ENCODE assay signal across 8 cellular contexts in the genomic region with DNA sequence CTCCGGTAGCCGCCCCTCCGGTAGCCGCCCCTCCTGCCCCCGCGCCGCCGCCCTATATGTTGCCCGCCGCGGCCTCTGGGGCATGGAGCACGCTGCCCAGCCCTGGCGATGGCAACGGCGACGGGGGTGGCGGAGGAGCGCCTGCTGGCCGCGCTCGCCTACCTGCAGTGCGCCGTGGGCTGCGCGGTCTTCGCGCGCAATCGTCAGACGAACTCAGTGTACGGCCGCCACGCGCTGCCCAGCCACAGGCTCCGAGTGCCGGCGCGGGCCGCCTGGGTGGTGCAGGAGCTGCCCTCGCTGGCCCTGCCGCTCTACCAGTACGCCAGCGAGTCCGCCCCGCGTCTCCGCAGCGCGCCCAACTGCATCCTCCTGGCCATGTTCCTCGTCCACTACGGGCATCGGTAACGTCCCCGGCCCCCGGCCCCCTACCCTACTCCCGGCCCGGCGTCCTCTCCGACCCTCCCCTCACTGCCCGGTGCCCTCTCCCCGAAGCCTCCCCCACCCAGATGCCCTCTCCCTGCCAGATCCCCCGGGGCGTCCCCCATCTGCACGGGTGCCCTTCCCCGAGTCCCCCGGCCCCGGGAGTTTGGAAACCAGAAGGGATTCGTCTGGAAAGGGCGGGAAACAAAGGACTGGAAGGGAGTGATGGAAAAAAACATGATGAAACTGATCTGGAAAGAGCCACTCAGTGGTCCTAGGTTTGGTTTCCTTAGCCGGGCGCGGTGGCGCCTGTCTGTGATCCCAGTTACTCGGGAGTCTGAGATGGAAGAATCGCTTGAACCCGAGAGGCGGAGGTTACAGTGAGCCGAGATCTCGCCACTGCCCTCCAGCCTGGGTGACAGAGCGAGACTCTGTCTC. TPM values are rescaled to one million over a fixed set of nuclear protein-coding genes. Genes with fewer than 3 reads are reported as not detected.
DNase-seq lines count a peak whose midpoint lies in the region; ATAC-seq and TF ChIP-seq lines count a peak whose summit lies in the region.

No MANE protein-coding gene starts in this region.

- H3K27ac Mint-ChIP-seq in activated naive CD8-positive, alpha-beta T cell = peak overlapping the region; percentile 61

- no peaks in the 10 kb centered on the region for H3K27me3 Mint-ChIP-seq in activated naive CD8-positive, alpha-beta T cell

- DNase-seq in AG04449 (ENCODE audit: low read depth, low spot score) (no peak), GM12864 (ENCODE audit: low read depth) (no peak), NCI-H1694 (lab: John Stamatoyannopoulos, UW) (peak; percentile 13), left cardiac atrium (peak; percentile 65), prostate gland (ENCODE audit: low spot score) (peak; percentile 18)
- DNase-seq in activated effector memory CD4-positive, alpha-beta T cell treated with anti-CD3 and anti-CD28 coated beads, Interleukin-2, amount 50 U/mL, for 16 hours = no peak

- no peaks in the 10 kb centered on the region for H3K9me3 ChIP-seq in prostate gland

- H3K4me1 ChIP-seq in prostate gland (replicated peaks) = peaks cover 7% of the 10 kb centered on the region

- WGBS in prostate gland = 3% methylated on average over 63 of the region's 80 CpGs

- no peaks in the 10 kb centered on the region for H3K9me3 Mint-ChIP-seq in activated naive CD8-positive, alpha-beta T cell (ENCODE audit: low read depth)

- H3K36me3 ChIP-seq in prostate gland = no peaks in the 10 kb centered on the region

- no peak for TF ChIP-seq POLR2A in prostate gland (IDR thresholded peaks at IDR 0.05)

- intact Hi-C loops in left cardiac atrium (cut with DNase I) (loop anchor here in 1 of 2 donors (5.0 kb wide), 2 partner anchors 79 to 114 kb away; a partner anchor contains a TSS), prostate gland (cut with DNase I) (loop anchor here (1.0 to 5.0 kb wide), 4 partner anchors 79 to 1211 kb away; a partner anchor contains a TSS)

- peak overlapping the region; percentile 67 for H3K4me3 ChIP-seq in AG04449 (ENCODE audit: low read depth, low read length)
- peak overlapping the region; percentile 95 for H3K4me3 ChIP-seq in GM12864 (ENCODE audit: low read depth, low read length)
- H3K4me3 ChIP-seq in prostate gland = peak overlapping the region; percentile 68 to 84

- no peak for TF ChIP-seq CTCF in AG04449 (IDR thresholded peaks at IDR 0.05; ENCODE audit: insufficient read depth, low read length, missing control alignments)
- TF ChIP-seq CTCF in GM12864 (IDR thresholded peaks at IDR 0.05; ENCODE audit: low read depth, low read length, missing control alignments) = no peak
- TF ChIP-seq CTCF in prostate gland (IDR thresholded peaks at IDR 0.05) = no peak

- H3K27me3 ChIP-seq in prostate gland (replicated peaks; ENCODE audit: insufficient read depth) = no peaks in the 10 kb centered on the region

- CTCF ChIA-PET in AG04449 (lab: Yijun Ruan, JAX) = interaction anchor here (1.1 to 10.0 kb wide), 7 partner anchors 25 to 126 kb away, joined by 3 to 81 read pairs (median 3); no protein-coding TSS in a partner anchor

- peaks cover 40% of the 10 kb centered on the region for H3K4me1 Mint-ChIP-seq in activated naive CD8-positive, alpha-beta T cell (ENCODE audit: low read depth)

- H3K36me3 Mint-ChIP-seq in activated naive CD8-positive, alpha-beta T cell = peaks cover 18% of the 10 kb centered on the region

- peak; percentile 57 for ATAC-seq in HG02642 (IDR thresholded peaks at IDR 0.05; ENCODE audit: poor library complexity, unreplicated experiment)
- ATAC-seq in left cardiac atrium = peak; percentile 47 to 74

- POLR2A ChIA-PET in AG04449 (lab: Yijun Ruan, JAX) = interaction anchor here (1.1 to 2.0 kb wide), 3 partner anchors 79 to 111 kb away, joined by 3 to 14 read pairs (median 5); a partner anchor contains a TSS

- H3K27ac ChIP-seq in prostate gland = peak overlapping the region; percentile 88 to 93

- H3K4me3 Mint-ChIP-seq in activated naive CD8-positive, alpha-beta T cell = peak overlapping the region; percentile 100

RNA-seq across cellular contexts. Expression of a gene that starts 0.5 kb away (rescaled TPM):
- 1 to 10 TPM; 2.0 to 2.2 TPM for total RNA-seq in left cardiac atrium
- 10 to 100 TPM in 1 of 2 donors, 1 to 10 TPM in 1; 9.4 to 29.3 TPM for total RNA-seq in prostate gland

RNA-seq across cellular contexts. Expression of a gene that starts 0.9 kb away (rescaled TPM):
- total RNA-seq in left cardiac atrium = 10 to 100 TPM; 23.2 to 29.3 TPM
- 10 to 100 TPM; 40.8 to 54.5 TPM for total RNA-seq in prostate gland

Comparison
In these comparisons a context has a peak if more than half of its experiments do, and no peak if none do; other contexts are left out.
1. DNase-seq: peak in NCI-H1694 (single experiment), left cardiac atrium (single experiment) and prostate gland (single experiment); none in AG04449 (single experiment), GM12864 (single experiment) and activated effector memory CD4-positive, alpha-beta T cell treated with anti-CD3 and anti-CD28 coated beads, Interleukin-2, amount 50 U/mL, for 16 hours (single experiment).
2. Peak in every context shown above with its lines, with median percentiles within 50 percentile points of each other: H3K4me3 ChIP-seq.